ENCODE assay signal across 12 cellular contexts in the genomic region with DNA sequence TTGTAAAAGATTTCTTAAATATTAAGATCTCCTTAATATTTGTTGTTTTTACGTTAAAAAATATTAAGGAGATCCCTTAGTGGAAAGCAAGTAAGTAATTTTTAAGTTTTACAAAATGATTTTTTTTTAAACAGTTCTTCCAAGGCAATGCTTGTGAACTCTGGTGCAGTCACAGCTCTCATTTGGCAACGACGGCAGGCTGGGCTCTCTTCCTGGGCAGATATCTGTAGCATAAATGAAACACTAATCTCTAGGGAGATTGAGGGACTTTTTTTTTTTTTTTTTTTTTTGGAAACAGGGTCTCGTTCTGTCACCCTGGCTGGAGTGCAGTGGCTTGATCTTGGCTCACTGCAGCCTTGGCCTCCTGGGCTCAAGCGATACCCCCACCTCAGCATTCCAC. TPM values are rescaled to one million over a fixed set of nuclear protein-coding genes. Genes with fewer than 3 reads are reported as not detected.
DNase-seq lines count a peak whose midpoint lies in the region; ATAC-seq, FAIRE-seq and TF ChIP-seq lines count a peak whose summit lies in the region.
"Had no signal": no experiment of that assay in that cellular context is flagged by ENCODE, and none has a peak within 500 bp of the region (broad histone marks: within the 10 kb centered on the region; RNA-seq: fewer than 3 reads in every experiment).

No MANE protein-coding gene starts in this region.

- ATAC-seq in Right ventricle myocardium superior (ENCODE audit: poor library complexity) (no peak), GM21717 (IDR thresholded peaks at IDR 0.05; ENCODE audit: unreplicated experiment) (no peak)

- DNase-seq in Right ventricle myocardium superior (peak; percentile 64), left ventricle myocardium inferior (no peak), RWPE1 (ENCODE audit: low spot score) (no peak), adipocyte (ENCODE audit: low read depth) (no peak), frontal cortex (ENCODE audit: low spot score in 2 of 2) (no peak)
- DNase-seq: CD8-positive, alpha-beta T cell; DMS79 treated with DMSO at 0.1 percent for 48 hours; GF-D8 had no signal

- H3K27ac ChIP-seq in left ventricle myocardium inferior (replicated peaks): no peak overlapping the region
- peak overlapping the region; percentile 13 for H3K27ac ChIP-seq in RWPE1
- H3K27ac ChIP-seq: BLaER1 treated with 17β-estradiol and CSF1 and Interleukin-3, amounts not matched to agents 10 nM and 100 nM had no signal

- no peaks in the 10 kb centered on the region for H3K9me3 ChIP-seq in left ventricle myocardium inferior (replicated peaks)
- no peaks in the 10 kb centered on the region for H3K9me3 ChIP-seq in adipocyte (ENCODE audit: control insufficient read depth, low read length)
- H3K9me3 ChIP-seq: BLaER1 treated with 17β-estradiol and CSF1 and Interleukin-3, amounts not matched to agents 10 nM and 100 nM; HAP-1 had no signal

- peak overlapping the region; percentile 46 for H3K9ac ChIP-seq in adipocyte (ENCODE audit: low read length)
- H3K9ac ChIP-seq: BLaER1 treated with 17β-estradiol and CSF1 and Interleukin-3, amounts not matched to agents 10 nM and 100 nM had no signal

- CTCF ChIA-PET in RWPE1 (lab: Yijun Ruan, JAX): no interaction called here

- H3K27me3 ChIP-seq in left ventricle myocardium inferior (ENCODE audit: low read depth) (no peaks in the 10 kb centered on the region), adipocyte (replicated peaks; ENCODE audit: control insufficient read depth, insufficient read depth, low read length) (no peaks in the 10 kb centered on the region)
- H3K27me3 ChIP-seq: BLaER1 treated with 17β-estradiol and CSF1 and Interleukin-3, amounts not matched to agents 10 nM and 100 nM had no signal

- H3K36me3 ChIP-seq in left ventricle myocardium inferior: peaks cover 46% of the 10 kb centered on the region
- peaks cover 54% of the 10 kb centered on the region for H3K36me3 ChIP-seq in adipocyte (ENCODE audit: control insufficient read depth, insufficient read depth, low read length, severe bottlenecking)

- intact Hi-C loops in Right ventricle myocardium superior (cut with DNase I) (no loop called here), left ventricle myocardium inferior (cut with micrococcal nuclease) (no loop called here)

- FAIRE-seq in frontal cortex (lab: Jason Lieb, UNC): no peak
- FAIRE-seq: HepG2 had no signal

- TF ChIP-seq CTCF in left ventricle myocardium inferior (IDR thresholded peaks at IDR 0.05; ENCODE audit: borderline replicate concordance): no peak
- TF ChIP-seq CTCF in RWPE1 (conservative IDR thresholded peaks at IDR 0.05; ENCODE audit: low read depth): no peak

- H3K4me1 ChIP-seq in left ventricle myocardium inferior (no peaks in the 10 kb centered on the region), adipocyte (ENCODE audit: control insufficient read depth, insufficient read depth, low read length) (peaks cover 17% of the 10 kb centered on the region)
- H3K4me1 ChIP-seq: HAP-1 had no signal

- H3K4me3 ChIP-seq in left ventricle myocardium inferior: no peak overlapping the region
- no peak overlapping the region for H3K4me3 ChIP-seq in adipocyte (ENCODE audit: low read length)
- H3K4me3 ChIP-seq: BLaER1 treated with 17β-estradiol and CSF1 and Interleukin-3, amounts not matched to agents 10 nM and 100 nM; HAP-1 had no signal

- POLR2A ChIA-PET in RWPE1 (lab: Yijun Ruan, JAX; ENCODE audit: low non-redundant PET): no interaction called here

RNA-seq across cellular contexts. Expression of a gene that starts 38.5 kb away (rescaled TPM):
- 53.2 TPM for total RNA-seq in Right ventricle myocardium superior
- 61.5 TPM for total RNA-seq in left ventricle myocardium inferior
- total RNA-seq in frontal cortex: 21.6 TPM
